In genomic region chr1:117928881-117929339, GRCh38 we compare ENCODE assay signal across 8 cellular contexts. TPM values are rescaled to one million over a fixed set of nuclear protein-coding genes. Genes with fewer than 3 reads are reported as not detected.
A peak's percentile ranks its signal among the peaks of the same experiment; 100 is the strongest.
DNase-seq lines count a peak whose midpoint lies in the region; FAIRE-seq and TF ChIP-seq lines count a peak whose summit lies in the region.

No MANE protein-coding gene starts in this region.

- CTCF ChIA-PET in HEK293T (lab: Yijun Ruan, JAX) = no interaction called here

- H3K27ac ChIP-seq in caudate nucleus (ENCODE audit: low read depth, low read length) (peak overlapping the region; percentile 67), small intestine (ENCODE audit: low read depth in 1 of 2, low read length in 1 of 2) (peak overlapping the region; percentile 72 to 90)

- H3K36me3 Mint-ChIP-seq in immature natural killer cell = peaks cover 0 to 5% (median 0%) of the 10 kb centered on the region in 3 donors

- peaks cover 35 to 60% of the 10 kb centered on the region in 2 donors for H3K4me1 Mint-ChIP-seq in immature natural killer cell

- no peak for FAIRE-seq in small intestine (lab: Jason Lieb, UNC)

- TF ChIP-seq CTCF in Loucy (conservative IDR thresholded peaks at IDR 0.05; ENCODE audit: low read length) = 0 out of 2 replicates have a peak, but pooled peaks have one; percentile 9

- peaks cover 57% of the 10 kb centered on the region for H3K4me1 ChIP-seq in Loucy (ENCODE audit: insufficient read depth, low read length, poor library complexity, severe bottlenecking)
- peaks cover 2% of the 10 kb centered on the region in 2 donors for H3K4me1 ChIP-seq in small intestine (ENCODE audit: control insufficient read depth in 2 of 2, insufficient read depth in 1 of 2, low read depth in 1 of 2, low read length in 1 of 2)

- no peaks in the 10 kb centered on the region for H3K9me3 ChIP-seq in Loucy (ENCODE audit: insufficient read depth, low read depth, low read length)
- no peaks in the 10 kb centered on the region for H3K9me3 ChIP-seq in small intestine (ENCODE audit: control insufficient read depth, low read depth)

- H3K9ac ChIP-seq in Loucy (ENCODE audit: low read depth, low read length, poor library complexity, severe bottlenecking) = peak overlapping the region; percentile 76

- H3K27ac Mint-ChIP-seq in immature natural killer cell = peak overlapping the region; percentile 92 to 100 (median 98)

- H3K9me2 ChIP-seq in Loucy (replicated peaks; ENCODE audit: low read depth, low read length) = no peaks in the 10 kb centered on the region

- peak overlapping the region; percentile 89 for H3K4me3 ChIP-seq in Loucy (ENCODE audit: low read length, poor library complexity, severe bottlenecking)
- peak overlapping the region; percentile 52 to 72 for H3K4me3 ChIP-seq in small intestine (ENCODE audit: low read depth in 1 of 2, low read length in 2 of 2)

- H3K79me2 ChIP-seq in Loucy (ENCODE audit: insufficient read depth, low read length) = peaks cover 77% of the 10 kb centered on the region

- H3K36me3 ChIP-seq in Loucy (ENCODE audit: insufficient read depth, low read length) (no peaks in the 10 kb centered on the region), small intestine (ENCODE audit: control insufficient read depth in 2 of 2, insufficient read depth in 2 of 2, low read length in 2 of 2) (peaks cover 0 to 1% of the 10 kb centered on the region in 2 donors)

- H3F3A ChIP-seq in Loucy (ENCODE audit: low read depth) = no peaks in the 10 kb centered on the region

- H3K27me3 Mint-ChIP-seq in immature natural killer cell (ENCODE audit: low read depth in 3 of 3) = peaks cover 8 to 13% (median 12%) of the 10 kb centered on the region in 3 donors

- peaks cover 18% of the 10 kb centered on the region for H4K20me1 ChIP-seq in Loucy (ENCODE audit: insufficient read depth, low read length, poor library complexity, severe bottlenecking)

- peak overlapping the region; percentile 91 to 99 (median 96) for H3K4me3 Mint-ChIP-seq in immature natural killer cell

- DNase-seq in SIG-M5 treated with dmso at 0.1 percent for 504 hours (lab: John Stamatoyannopoulos, UW; ENCODE audit: unreplicated experiment) = peak; percentile 47
- no peak for DNase-seq in SIG-M5 (lab: John Stamatoyannopoulos, UW)
- peak; percentile 74 for DNase-seq in HEK293T (ENCODE audit: extremely low spot score)
- peak; percentile 49 for DNase-seq in SW480 (ENCODE audit: low spot score)
- peak in 37 of 61 donors; percentile 10 to 66 (median 36) for DNase-seq in caudate nucleus (lab: John Stamatoyannopoulos, UW)
- peak in 1 of 3 donors; percentile 70 for DNase-seq in immature natural killer cell
- DNase-seq in small intestine = peak; percentile 74

- POLR2A ChIA-PET in HEK293T (lab: Yijun Ruan, JAX) = interaction anchor here (0.7 to 2.0 kb wide), 10 partner anchors 9 to 323 kb away, joined by 3 to 8 read pairs (median 4); no protein-coding TSS in a partner anchor

- peak overlapping the region; percentile 83 for H3K4me2 ChIP-seq in Loucy (ENCODE audit: low read depth, low read length, poor library complexity, severe bottlenecking)

- 0% methylated on average over 24 of the region's 24 CpGs for WGBS in small intestine, 3 donors

- H3K9me3 Mint-ChIP-seq in immature natural killer cell = no peaks in the 10 kb centered on the region

- peak overlapping the region; percentile 94 for H2AFZ ChIP-seq in Loucy (ENCODE audit: low read length)

- no peaks in the 10 kb centered on the region for H3K27me3 ChIP-seq in Loucy (ENCODE audit: insufficient read depth, low read length, poor library complexity, severe bottlenecking)
- H3K27me3 ChIP-seq in small intestine (ENCODE audit: control insufficient read depth in 2 of 2, insufficient read depth in 2 of 2, low read length in 2 of 2) = no peaks in the 10 kb centered on the region

TF ChIP-seq in HEK293T, 16 proteins besides CTCF, POLR2A, EP300 and RAD21:
- peak; percentile 82 for TF ChIP-seq PKNOX1 (IDR thresholded peaks at IDR 0.05)
- no peak for TF ChIP-seq ELF4 (IDR thresholded peaks at IDR 0.05)

RNA-seq across cellular contexts. Expression of gene GDAP2, which starts 0.5 kb away (rescaled TPM):
- 10 to 100 TPM in 2 of 3 donors, 1 to 10 TPM in 1; 4.5 to 16.4 (median 10.6) TPM for polyA plus RNA-seq in immature natural killer cell
- polyA plus RNA-seq in small intestine = 1 to 10 TPM; 4.6 to 9.8 (median 5.7) TPM

RNA-seq across cellular contexts. Expression of gene WDR3, which starts 0.6 kb away (rescaled TPM):
- polyA plus RNA-seq in immature natural killer cell = 10 to 100 TPM; 11.8 to 20.1 (median 17.0) TPM
- polyA plus RNA-seq in small intestine = 1 to 10 TPM; 1.9 to 7.8 (median 4.0) TPM
